In genomic region chr17:4345569-4345968, GRCh38 we compare ENCODE assay signal across 24 cellular contexts. TPM values are rescaled to one million over a fixed set of nuclear protein-coding genes. Genes with fewer than 3 reads are reported as not detected.
A peak's percentile ranks its signal among the peaks of the same experiment; 100 is the strongest.
DNase-seq lines count a peak whose midpoint lies in the region; ATAC-seq and TF ChIP-seq lines count a peak whose summit lies in the region.
"Had no signal": no experiment of that assay in that cellular context is flagged by ENCODE, and none has a peak within 500 bp of the region (broad histone marks: within the 10 kb centered on the region; RNA-seq: fewer than 3 reads in every experiment).

No MANE protein-coding gene starts in this region.

- H3K36me3 ChIP-seq in left ventricle myocardium inferior (no peaks in the 10 kb centered on the region), PC-9 (ENCODE audit: low read depth) (no peaks in the 10 kb centered on the region), H7 (replicated peaks; ENCODE audit: control insufficient read depth, insufficient read depth, low read length) (peaks cover 1% of the 10 kb centered on the region)
- H3K36me3 ChIP-seq: left lung had no signal

- intact Hi-C loops in left ventricle myocardium inferior (cut with micrococcal nuclease): no loop called here
- intact Hi-C loops in left ventricle myocardium superior (cut with micrococcal nuclease): no loop called here
- intact Hi-C loops in PC-9 (cut with micrococcal nuclease; ENCODE audit: unreplicated experiment): no loop called here

- H3K27ac ChIP-seq in left ventricle myocardium inferior (replicated peaks) (peak overlapping the region; percentile 37), PC-9 (peak overlapping the region; percentile 35), epithelial cell of prostate (peak overlapping the region; percentile 24)
- H3K27ac ChIP-seq: BLaER1, left lung had no signal

- H3K4me2 ChIP-seq in PC-9: peak overlapping the region; percentile 34
- H3K4me2 ChIP-seq: BLaER1 had no signal

- POLR2A ChIA-PET in PC-9 (lab: Charles Lee; ENCODE audit: unreplicated experiment): no interaction called here

- TF ChIP-seq CTCF in left ventricle myocardium inferior (IDR thresholded peaks at IDR 0.05; ENCODE audit: borderline replicate concordance) (no peak), PC-9 (conservative IDR thresholded peaks at IDR 0.05) (no peak)

- no TSS peak for BruUV-seq in PC-9 (replicated peaks; lab: Mats Ljungman, UMichigan)

- no peak overlapping the region for H2AFZ ChIP-seq in PC-9

- H3K27me3 ChIP-seq in left ventricle myocardium inferior (ENCODE audit: low read depth) (no peaks in the 10 kb centered on the region), PC-9 (ENCODE audit: insufficient read depth, low read depth) (no peaks in the 10 kb centered on the region), H7 (ENCODE audit: control insufficient read depth, insufficient read depth, low read length) (no peaks in the 10 kb centered on the region)
- H3K27me3 ChIP-seq: BLaER1, left lung had no signal

- H3K79me2 ChIP-seq in PC-9 (ENCODE audit: low read depth): peaks cover 97% of the 10 kb centered on the region

- H3K9me3 ChIP-seq in left ventricle myocardium inferior (replicated peaks): no peaks in the 10 kb centered on the region
- no peaks in the 10 kb centered on the region for H3K9me3 ChIP-seq in PC-9 (ENCODE audit: insufficient read depth, low read depth)
- H3K9me3 ChIP-seq: BLaER1, left lung had no signal

- H3K4me3 ChIP-seq in left ventricle myocardium inferior (no peak overlapping the region), PC-9 (no peak overlapping the region), H7 (ENCODE audit: insufficient read depth, low read depth, low read length) (no peak overlapping the region)
- H3K4me3 ChIP-seq: BLaER1, left lung had no signal

- peaks cover 82% of the 10 kb centered on the region for H3K4me1 ChIP-seq in left ventricle myocardium inferior
- H3K4me1 ChIP-seq in PC-9 (replicated peaks; ENCODE audit: insufficient read depth): peaks cover 23% of the 10 kb centered on the region

- H3K9me2 ChIP-seq in PC-9 (ENCODE audit: insufficient read depth): no peaks in the 10 kb centered on the region

- peaks cover 84% of the 10 kb centered on the region for H4K20me1 ChIP-seq in PC-9 (ENCODE audit: insufficient read depth)

- CTCF ChIA-PET in PC-9 (lab: Charles Lee): interaction anchor here (0.5 kb wide), 1 partner anchor 411 kb away, joined by 17 read pairs; no protein-coding TSS in a partner anchor

- ATAC-seq in left ventricle myocardium superior: no peak
- no peak for ATAC-seq in GM21423 (IDR thresholded peaks at IDR 0.05; ENCODE audit: unreplicated experiment)
- ATAC-seq: activated CD4-positive, CD25-positive, alpha-beta regulatory T cell treated with anti-CD3 and anti-CD28 coated beads, Interleukin-2, amount 50 U/mL, for 24 hours; HCT116; left lung; naive thymus-derived CD4-positive, alpha-beta T cell; stimulated activated naive CD8-positive, alpha-beta T cell treated with anti-CD3 and anti-CD28 coated beads, Interleukin-15, amount 100 ng/mL, for 72 hours had no signal

- no peak for DNase-seq in left ventricle myocardium inferior
- no peak for DNase-seq in left ventricle myocardium superior
- no peak for DNase-seq in PC-9
- DNase-seq in epithelial cell of prostate (ENCODE audit: low read depth, low spot score): no peak
- DNase-seq in SIG-M5 (lab: John Stamatoyannopoulos, UW): no peak
- no peak for DNase-seq in mucosa of gallbladder (ENCODE audit: low spot score)
- no peak for DNase-seq in H7
- DNase-seq: activated CD4-positive, alpha-beta memory T cell treated with anti-CD3 and anti-CD28 coated beads, Interleukin-2, amount 10 ng/mL, durations not matched to agents 7 days and 5 days; anterior cingulate cortex; caudate nucleus; dermis blood vessel endothelial cell; DMS79; KG1; left lung; naive thymus-derived CD4-positive, alpha-beta T cell; NCI-H146; small intestine; stimulated activated CD4-positive, alpha-beta T cell treated with anti-CD3 and anti-CD28 coated beads, Interleukin-1b, Interleukin-23, amount 100 ng/mL, for 48 hours; stimulated activated CD8-positive, alpha-beta memory T cell treated with anti-CD3 and anti-CD28 coated beads, Interleukin-4, amount 100 ng/mL, for 48 hours; stimulated activated naive CD8-positive, alpha-beta T cell treated with anti-CD3 and anti-CD28 coated beads, Interleukin-15, amount 100 ng/mL, for 72 hours had no signal

- H3F3A ChIP-seq in PC-9 (ENCODE audit: insufficient read depth, low read depth): peaks cover 17% of the 10 kb centered on the region; the same call in 1 of the 2 replicates

RNA-seq across cellular contexts. Expression of gene UBE2G1, which starts 20.9 kb away (rescaled TPM):
- total RNA-seq in left ventricle myocardium inferior (92.8 TPM), left ventricle myocardium superior (105 TPM), PC-9 (2021) (104 and 111 TPM in 2 replicates), mucosa of gallbladder (70.1 TPM)
- total RNA-seq in H7 (2014; rRNA removed; shearing (Covaris generic)): 99.9 and 127 TPM in 2 replicates
